Comparison of ENCODE assay signal across 14 cellular contexts in the genomic region with DNA sequence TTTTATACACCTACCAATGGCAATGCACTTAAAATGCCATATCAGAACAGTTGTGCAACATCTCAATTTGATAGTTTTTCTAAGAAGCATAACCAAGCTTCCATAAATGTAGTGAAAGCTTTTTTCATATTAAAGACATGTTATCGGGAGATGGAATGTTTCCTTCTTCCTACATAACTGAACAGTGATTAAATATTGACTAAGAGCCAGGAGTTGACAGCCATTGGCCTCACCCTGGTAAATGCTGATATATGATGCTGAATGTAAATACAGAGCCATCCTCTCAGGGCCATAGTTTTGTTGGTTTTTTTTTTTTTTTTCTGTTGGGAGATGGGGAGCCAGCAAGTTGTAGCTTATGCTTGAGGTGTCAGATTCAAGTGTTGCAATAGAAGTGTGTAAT. TPM values are rescaled to one million over a fixed set of nuclear protein-coding genes. Genes with fewer than 3 reads are reported as not detected.
DNase-seq lines count a peak whose midpoint lies in the region; ATAC-seq, FAIRE-seq and TF ChIP-seq lines count a peak whose summit lies in the region.
"Had no signal": no experiment of that assay in that cellular context is flagged by ENCODE, and none has a peak within 500 bp of the region (broad histone marks: within the 10 kb centered on the region; RNA-seq: fewer than 3 reads in every experiment).

No MANE protein-coding gene starts in this region.

- CTCF ChIA-PET in Caco-2 (lab: Charles Lee), result interaction anchor here (0.6 to 1.4 kb wide), 7 partner anchors 19 to 1056 kb away, joined by 3 to 7 read pairs (median 3); no protein-coding TSS in a partner anchor

- no peak overlapping the region for H3K4me3 ChIP-seq in Caco-2 (ENCODE audit: low read depth, low read length)
- H3K4me3 ChIP-seq in brain microvascular endothelial cell (ENCODE audit: low read depth, low read length), result no peak overlapping the region
- peak overlapping the region in 1 of 3 experiments; percentile 29 for H3K4me3 ChIP-seq in keratinocyte (ENCODE audit: control insufficient read depth in 2 of 3, extremely low read depth in 1 of 3, insufficient read depth in 2 of 3, low read depth in 1 of 3, low read length in 3 of 3)
- H3K4me3 ChIP-seq in heart right ventricle, result no peak overlapping the region
- H3K4me3 ChIP-seq: left ventricle myocardium inferior had no signal

- intact Hi-C loops in Caco-2 (cut with micrococcal nuclease; ENCODE audit: unreplicated experiment), result loop anchor here (2.0 kb wide), 1 partner anchor 14 kb away; no protein-coding TSS in a partner anchor
- intact Hi-C loops in heart right ventricle (cut with DNase I), result no loop called here

- in situ Hi-C loops in brain microvascular endothelial cell (cut with HindIII; ENCODE audit: low pct_ligation_motif_present, low sequenced_read_pairs), result loop anchor here (25.0 kb wide), 1 partner anchor 173 kb away; no protein-coding TSS in a partner anchor

- H3K9me1 ChIP-seq in keratinocyte (ENCODE audit: control insufficient read depth, extremely low read depth, insufficient read depth, low read length), result no peaks in the 10 kb centered on the region

- POLR2A ChIA-PET in Caco-2 (lab: Charles Lee), result interaction anchor here (0.5 to 1.5 kb wide), 3 partner anchors 13 to 117 kb away, joined by 3 to 6 read pairs (median 4); no protein-coding TSS in a partner anchor

- no peak for ATAC-seq in heart right ventricle

- peaks cover 21% of the 10 kb centered on the region for H3K36me3 Mint-ChIP-seq in Caco-2 (ENCODE audit: insufficient read depth, unreplicated experiment)

- dilution Hi-C loops in keratinocyte (cut with MboI; ENCODE audit: extremely low pct_ligation_motif_present, low sequenced_read_pairs), result no loop called here

- H3K27me3 Mint-ChIP-seq in Caco-2 (ENCODE audit: insufficient read depth, unreplicated experiment), result no peaks in the 10 kb centered on the region

- H3K27ac Mint-ChIP-seq in Caco-2 (ENCODE audit: unreplicated experiment), result no peak overlapping the region
- H3K27ac Mint-ChIP-seq: activated CD4-positive, alpha-beta T cell treated with anti-CD3 and anti-CD28 coated beads, Interleukin-2, amount 10 ng/mL, durations not matched to agents 24 days and 14 days had no signal

- WGBS in heart right ventricle, 2 donors, result 39 to 47% methylated on average over 1 of the region's 1 CpG

- H3K9me3 Mint-ChIP-seq in Caco-2 (ENCODE audit: unreplicated experiment), result no peaks in the 10 kb centered on the region
- H3K9me3 Mint-ChIP-seq: activated CD4-positive, alpha-beta T cell treated with anti-CD3 and anti-CD28 coated beads, Interleukin-2, amount 10 ng/mL, durations not matched to agents 24 days and 14 days had no signal

- H3K9ac ChIP-seq in keratinocyte (ENCODE audit: control insufficient read depth, extremely low read depth, insufficient read depth, low read length), result peak overlapping the region; percentile 20

- no peaks in the 10 kb centered on the region; the same call in 1 of the 2 replicates for H3K36me3 ChIP-seq in Caco-2 (ENCODE audit: control insufficient read depth, insufficient read depth, low read length)
- no peaks in the 10 kb centered on the region for H3K36me3 ChIP-seq in brain microvascular endothelial cell (replicated peaks)
- no peaks in the 10 kb centered on the region for H3K36me3 ChIP-seq in keratinocyte (ENCODE audit: control insufficient read depth in 2 of 2, extremely low read depth in 1 of 2, insufficient read depth in 2 of 2, low read length in 2 of 2)
- no peaks in the 10 kb centered on the region for H3K36me3 ChIP-seq in heart right ventricle
- H3K36me3 ChIP-seq: left ventricle myocardium inferior, neutrophil had no signal

- H3K27me3 ChIP-seq in Caco-2 (replicated peaks; ENCODE audit: control insufficient read depth, insufficient read depth, low read length), result no peaks in the 10 kb centered on the region
- no peaks in the 10 kb centered on the region for H3K27me3 ChIP-seq in brain microvascular endothelial cell (replicated peaks)
- H3K27me3 ChIP-seq in keratinocyte (ENCODE audit: control insufficient read depth, extremely low read depth, insufficient read depth, low read length), result no peaks in the 10 kb centered on the region
- H3K27me3 ChIP-seq in heart right ventricle, result no peaks in the 10 kb centered on the region
- H3K27me3 ChIP-seq: neutrophil had no signal

- peak overlapping the region; percentile 50 for H3K4me3 Mint-ChIP-seq in Caco-2 (ENCODE audit: unreplicated experiment)
- H3K4me3 Mint-ChIP-seq: activated CD4-positive, alpha-beta T cell treated with anti-CD3 and anti-CD28 coated beads, Interleukin-2, amount 10 ng/mL, durations not matched to agents 24 days and 14 days had no signal

- H3K27ac ChIP-seq in brain microvascular endothelial cell (peak overlapping the region; percentile 49), keratinocyte (ENCODE audit: control insufficient read depth, insufficient read depth, low read length) (peak overlapping the region; percentile 96), heart right ventricle (no peak overlapping the region)
- H3K27ac ChIP-seq: left ventricle myocardium inferior, neutrophil had no signal

- H3K9me3 ChIP-seq in Caco-2, result no peaks in the 10 kb centered on the region
- no peaks in the 10 kb centered on the region for H3K9me3 ChIP-seq in keratinocyte (ENCODE audit: control insufficient read depth, low read depth, low read length)
- no peaks in the 10 kb centered on the region for H3K9me3 ChIP-seq in heart right ventricle
- H3K9me3 ChIP-seq: left ventricle myocardium inferior, neutrophil had no signal

- peaks cover 67% of the 10 kb centered on the region for H3K4me1 Mint-ChIP-seq in Caco-2 (ENCODE audit: low read depth, unreplicated experiment)
- H3K4me1 Mint-ChIP-seq: activated CD4-positive, alpha-beta T cell treated with anti-CD3 and anti-CD28 coated beads, Interleukin-2, amount 10 ng/mL, durations not matched to agents 24 days and 14 days had no signal

- TF ChIP-seq CTCF in Caco-2 (IDR thresholded peaks at IDR 0.05; ENCODE audit: insufficient read depth in 1 of 2, low read depth in 1 of 2, low read length in 1 of 2, severe bottlenecking in 1 of 2, unreplicated experiment in 1 of 2) (no peak), brain microvascular endothelial cell (IDR thresholded peaks at IDR 0.05; ENCODE audit: low read depth, low read length, missing control alignments) (no peak), keratinocyte (optimal IDR thresholded peaks at IDR 0.05 in 1 of 3, IDR thresholded peaks at IDR 0.05 in 1 of 3, conservative IDR thresholded peaks at IDR 0.05 in 1 of 3; ENCODE audit: extremely low read depth in 1 of 3, insufficient read depth in 2 of 3, low read length in 3 of 3) (no peak), heart right ventricle (IDR thresholded peaks at IDR 0.05) (no peak)

- DNase-seq in Caco-2, result peak; percentile 49 to 63
- DNase-seq in LoVo (ENCODE audit: low spot score), result peak; percentile 64
- DNase-seq in brain microvascular endothelial cell, result peak; percentile 56
- DNase-seq in keratinocyte (ENCODE audit: low read depth, low spot score), result no peak
- DNase-seq in activated CD4-positive, alpha-beta T cell treated with anti-CD3 and anti-CD28 coated beads for 1 hour, result no peak
- no peak for DNase-seq in iPS-NIHi7 (ENCODE audit: extremely low spot score)
- DNase-seq in heart right ventricle, result no peak
- no peak for DNase-seq in frontal cortex (ENCODE audit: low spot score in 2 of 2)
- DNase-seq: activated CD4-positive, alpha-beta T cell treated with anti-CD3 and anti-CD28 coated beads, Interleukin-2, amount 10 ng/mL, durations not matched to agents 24 days and 14 days; activated effector memory CD4-positive, alpha-beta T cell treated with anti-CD3 and anti-CD28 coated beads, Interleukin-2, amount 50 U/mL, for 16 hours; AML-193; left ventricle myocardium inferior; T-helper 1 cell had no signal

- H3K4me1 ChIP-seq in Caco-2, result peaks cover 83% of the 10 kb centered on the region
- H3K4me1 ChIP-seq in keratinocyte (ENCODE audit: control insufficient read depth, extremely low read depth, insufficient read depth, low read length), result peaks cover 75% of the 10 kb centered on the region
- H3K4me1 ChIP-seq in heart right ventricle, result peaks cover 0 to 43% (median 21%) of the 10 kb centered on the region in 9 donors

- peak overlapping the region; percentile 99 for H3K4me2 ChIP-seq in keratinocyte (ENCODE audit: control insufficient read depth, extremely low read depth, insufficient read depth, low read depth, low read length)

- peaks cover 69% of the 10 kb centered on the region for H3K79me2 ChIP-seq in keratinocyte (ENCODE audit: control insufficient read depth, insufficient read depth, low read length)

- H2AFZ ChIP-seq in keratinocyte (ENCODE audit: control insufficient read depth, low read length), result no peak overlapping the region

- no peaks in the 10 kb centered on the region for H4K20me1 ChIP-seq in keratinocyte (ENCODE audit: control insufficient read depth, extremely low read depth, insufficient read depth, low read length)

- FAIRE-seq in keratinocyte (lab: Jason Lieb, UNC) (peak; percentile 32), frontal cortex (lab: Jason Lieb, UNC) (no peak)

- BruUV-seq in Caco-2 (replicated peaks; lab: Mats Ljungman, UMichigan), result no TSS peak

RNA-seq across cellular contexts. Expression of a gene that starts 54.4 kb away (rescaled TPM):
- total RNA-seq in Caco-2 (2022) (3.0 and 3.4 TPM in 2 replicates), heart right ventricle (10 to 100 TPM; 35.4 to 66.2 (median 57.9) TPM), frontal cortex (60.3 TPM)
- polyA plus RNA-seq in keratinocyte (0.80 to 3.1 TPM (median 1.5 TPM) in 3 replicates), heart right ventricle (10 to 100 TPM; 14.8 to 62.5 TPM)
- 3.5 TPM for polyA plus RNA-seq in keratinocyte (2011; ENCODE audit: low read depth)
- polyA plus RNA-seq in keratinocyte (2011; cell fraction: cytosol; rRNA removed), result 0.27 and 0.63 TPM in 2 replicates
- 3.5 and 3.6 TPM in 2 replicates for polyA plus RNA-seq in keratinocyte (2011; cell fraction: nucleus; rRNA removed)
- polyA plus RNA-seq in keratinocyte (2012; ENCODE audit: low replicate concordance), result 0.79 and 1.9 TPM in 2 replicates
- 5.1 to 7.7 TPM (median 7.5 TPM) in 3 replicates for polyA minus RNA-seq in keratinocyte
- polyA minus RNA-seq in keratinocyte (2011; cell fraction: cytosol; rRNA and poly(A)+ RNA removed), result not detected
- polyA minus RNA-seq in keratinocyte (2011; cell fraction: nucleus; rRNA and poly(A)+ RNA removed), result 7.0 and 22.3 TPM in 2 replicates
- total RNA-seq: activated CD4-positive, alpha-beta T cell treated with anti-CD3 and anti-CD28 coated beads, Interleukin-2, amount 10 ng/mL, durations not matched to agents 24 days and 14 days had no signal

Comparison
In these comparisons a context has a peak if more than half of its experiments do, and no peak if none do; other contexts are left out.
1. DNase-seq: peak in Caco-2 (2 of 2), LoVo (single experiment) and brain microvascular endothelial cell (single experiment); none in keratinocyte (single experiment), activated CD4-positive, alpha-beta T cell treated with anti-CD3 and anti-CD28 coated beads for 1 hour (single experiment), iPS-NIHi7 (single experiment), heart right ventricle (0 of 2) and frontal cortex (0 of 2).
2. H3K27ac ChIP-seq: peak in brain microvascular endothelial cell (single experiment) and keratinocyte (single experiment); none in heart right ventricle (0 of 10).